1 cellular context compared by ENCODE assay signal in genomic region chr9:12666813-12667212, GRCh38.
TF ChIP-seq lines count a peak whose summit lies in the region.

No MANE protein-coding gene starts in this region.

TF ChIP-seq in GM23338, 12 proteins besides CTCF, POLR2A, EP300 and RAD21 (continued from another document):
- TF ChIP-seq POLR2AphosphoS5 (IDR thresholded peaks at IDR 0.05; ENCODE audit: low read depth) (no peak), EZH2 (IDR thresholded peaks at IDR 0.05; ENCODE audit: low read depth, unreplicated experiment) (no peak), CREB1 (CRISPR knock-in tag; IDR thresholded peaks at IDR 0.05; ENCODE audit: low read depth) (no peak)
- TF ChIP-seq, protein P1, sequence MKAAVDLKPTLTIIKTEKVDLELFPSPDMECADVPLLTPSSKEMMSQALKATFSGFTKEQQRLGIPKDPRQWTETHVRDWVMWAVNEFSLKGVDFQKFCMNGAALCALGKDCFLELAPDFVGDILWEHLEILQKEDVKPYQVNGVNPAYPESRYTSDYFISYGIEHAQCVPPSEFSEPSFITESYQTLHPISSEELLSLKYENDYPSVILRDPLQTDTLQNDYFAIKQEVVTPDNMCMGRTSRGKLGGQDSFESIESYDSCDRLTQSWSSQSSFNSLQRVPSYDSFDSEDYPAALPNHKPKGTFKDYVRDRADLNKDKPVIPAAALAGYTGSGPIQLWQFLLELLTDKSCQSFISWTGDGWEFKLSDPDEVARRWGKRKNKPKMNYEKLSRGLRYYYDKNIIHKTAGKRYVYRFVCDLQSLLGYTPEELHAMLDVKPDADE (IDR thresholded peaks at IDR 0.05) = no peak
